In the genomic region with DNA sequence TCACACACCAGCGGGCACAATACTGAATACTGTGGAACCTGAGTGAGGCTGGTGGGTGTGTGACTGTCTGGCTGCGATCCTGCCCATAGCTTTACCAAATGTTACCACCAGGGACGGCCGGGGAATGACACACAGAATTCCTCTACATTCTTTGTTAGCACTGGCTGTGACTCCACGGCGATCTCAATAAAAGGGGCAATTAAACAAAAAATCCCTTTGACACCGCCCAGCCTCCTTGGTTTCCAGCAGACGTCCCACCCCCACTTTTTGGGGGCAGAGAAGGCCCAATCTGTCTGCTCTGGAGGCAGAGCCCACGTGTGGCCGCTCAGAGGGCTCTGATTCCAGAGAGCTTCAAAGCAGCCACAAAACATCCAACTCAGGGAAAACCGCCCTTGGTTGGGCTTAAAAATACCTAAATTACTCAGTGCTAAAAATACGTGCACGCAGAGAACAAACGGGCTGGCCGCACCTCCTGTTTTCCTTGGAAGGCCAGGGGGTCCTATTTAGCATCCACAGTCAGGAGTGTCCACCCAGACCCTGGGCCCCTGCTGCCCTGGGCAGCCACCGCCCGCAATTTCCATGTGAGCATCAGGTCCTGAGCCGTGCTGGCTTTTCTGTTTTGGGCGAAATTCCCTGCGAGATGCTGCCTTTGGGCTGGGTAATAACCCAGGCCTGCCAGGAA, we compare ENCODE assay signal across 10 cellular contexts. TPM values are rescaled to one million over a fixed set of nuclear protein-coding genes. Genes with fewer than 3 reads are reported as not detected.
DNase-seq lines count a peak whose midpoint lies in the region; TF ChIP-seq lines count a peak whose summit lies in the region.
"Had no signal": no experiment of that assay in that cellular context is flagged by ENCODE, and none has a peak within 500 bp of the region (broad histone marks: within the 10 kb centered on the region; RNA-seq: fewer than 3 reads in every experiment).

No MANE protein-coding gene starts in this region.

- no peaks in the 10 kb centered on the region for H3K79me2 ChIP-seq in osteoblast (ENCODE audit: insufficient read depth, low read length)

- H3K4me1 ChIP-seq in BLaER1 (peaks cover 70% of the 10 kb centered on the region), esophagus muscularis mucosa (peaks cover 16 to 29% (median 27%) of the 10 kb centered on the region in 4 donors), osteoblast (ENCODE audit: insufficient read depth, low read length) (peaks cover 25% of the 10 kb centered on the region)

- 56% methylated on average over 15 of the region's 20 CpGs for WGBS in esophagus muscularis mucosa

- H3K4me2 ChIP-seq in BLaER1: peak overlapping the region; percentile 97
- peak overlapping the region; percentile 73 for H3K4me2 ChIP-seq in osteoblast (ENCODE audit: insufficient read depth, low read length)

- H3K9ac ChIP-seq in BLaER1: peak overlapping the region; percentile 17; the same call in 1 of the 2 replicates

- peaks cover 85% of the 10 kb centered on the region for H4K20me1 ChIP-seq in BLaER1
- no peaks in the 10 kb centered on the region for H4K20me1 ChIP-seq in osteoblast (ENCODE audit: insufficient read depth, low read length)

- H3K4me3 ChIP-seq in BLaER1 (no peak overlapping the region), esophagus muscularis mucosa (no peak overlapping the region), osteoblast (ENCODE audit: insufficient read depth, low read length) (peak overlapping the region; percentile 58)

- H3K36me3 ChIP-seq in BLaER1 (peaks cover 31% of the 10 kb centered on the region), esophagus muscularis mucosa (peaks cover 0 to 4% (median 0%) of the 10 kb centered on the region in 4 donors), osteoblast (ENCODE audit: insufficient read depth, low read length) (no peaks in the 10 kb centered on the region)

- no peaks in the 10 kb centered on the region for H3K9me3 ChIP-seq in BLaER1
- no peaks in the 10 kb centered on the region for H3K9me3 ChIP-seq in esophagus muscularis mucosa
- H3K9me3 ChIP-seq in osteoblast (ENCODE audit: low read depth, low read length): no peaks in the 10 kb centered on the region

- POLR2A ChIA-PET in RWPE1 (lab: Yijun Ruan, JAX; ENCODE audit: low non-redundant PET): interaction anchor here (0.6 kb wide), 1 partner anchor 43 kb away, joined by 3 read pairs; no protein-coding TSS in a partner anchor

- no peak for TF ChIP-seq POLR2A in esophagus muscularis mucosa (IDR thresholded peaks at IDR 0.05; ENCODE audit: low read depth)

- TF ChIP-seq CTCF in RWPE1 (conservative IDR thresholded peaks at IDR 0.05; ENCODE audit: low read depth) (no peak), esophagus muscularis mucosa (IDR thresholded peaks at IDR 0.05) (peak in 2 of 3 experiments; percentile 7 to 43), osteoblast (IDR thresholded peaks at IDR 0.05; ENCODE audit: extremely low read depth, low read depth, low read length) (peak; percentile 47)

- peak overlapping the region; percentile 33; the same call in 1 of the 2 replicates for H3K27ac ChIP-seq in BLaER1
- H3K27ac ChIP-seq in RWPE1: peak overlapping the region; percentile 88
- peak overlapping the region; percentile 56 to 75 (median 66) for H3K27ac ChIP-seq in esophagus muscularis mucosa (replicated peaks in 1 of 4)
- peak overlapping the region; percentile 95 for H3K27ac ChIP-seq in osteoblast (ENCODE audit: low read depth, low read length)

- DNase-seq in RWPE1 (ENCODE audit: low spot score) (no peak), esophagus muscularis mucosa (ENCODE audit: extremely low spot score) (no peak), osteoblast (ENCODE audit: insufficient read length, low spot score, missing footprints) (peak; percentile 95), NCI-H446 (lab: John Stamatoyannopoulos, UW) (no peak), CD1c-positive myeloid dendritic cell (ENCODE audit: extremely low spot score) (no peak), germinal center (ENCODE audit: low spot score) (no peak), retina (no peak)
- DNase-seq: activated naive CD4-positive, alpha-beta T cell treated with anti-CD3 and anti-CD28 coated beads, Interleukin-2, amount 50 U/mL, for 16 hours; Karpas-422 had no signal

- TF ChIP-seq EP300 in esophagus muscularis mucosa (IDR thresholded peaks at IDR 0.05): no peak

- peak overlapping the region; percentile 72 for H2AFZ ChIP-seq in osteoblast (ENCODE audit: low read length)

- intact Hi-C loops in esophagus muscularis mucosa (cut with DNase I): no loop called here

- H3K27me3 ChIP-seq in BLaER1: no peaks in the 10 kb centered on the region
- no peaks in the 10 kb centered on the region for H3K27me3 ChIP-seq in esophagus muscularis mucosa
- no peaks in the 10 kb centered on the region for H3K27me3 ChIP-seq in osteoblast (ENCODE audit: insufficient read depth, low read length)

- CTCF ChIA-PET in RWPE1 (lab: Yijun Ruan, JAX): no interaction called here

RNA-seq across cellular contexts. Expression of gene GADD45B, which starts 47.8 kb away (rescaled TPM):
- total RNA-seq in esophagus muscularis mucosa (100 to 1,000 TPM in 1 of 4 donors, 10 to 100 TPM in 3; 56.5 to 793 (median 90.5) TPM), osteoblast (41.8 and 46.3 TPM in 2 replicates)

Comparison
In these comparisons a context has a peak if more than half of its experiments do, and no peak if none do; other contexts are left out.
1. H3K27ac ChIP-seq: peak in every context shown above with its lines; median percentile 95 in osteoblast; 88 in RWPE1; 66 in esophagus muscularis mucosa; 33 in BLaER1.